Comparison of ENCODE assay signal across 8 cellular contexts in genomic region chr1:179002552-179003345, GRCh38. TPM values are rescaled to one million over a fixed set of nuclear protein-coding genes. Genes with fewer than 3 reads are reported as not detected.
DNase-seq lines count a peak whose midpoint lies in the region; ATAC-seq and TF ChIP-seq lines count a peak whose summit lies in the region.

No MANE protein-coding gene starts in this region.

- H3K4me3 Mint-ChIP-seq in WTC11, result peak overlapping the region; percentile 51

- CTCF ChIA-PET in WTC11 (lab: Charles Lee), result interaction anchor here (0.6 to 2.8 kb wide), 92 partner anchors 9 to 910 kb away, joined by 3 to 86 read pairs (median 5); partner anchors contain the start of genes ANGPTL1, RALGPS2 and TEX35

- H3K4me1 Mint-ChIP-seq in WTC11, result peaks cover 10% of the 10 kb centered on the region

- peak; percentile 94 for TF ChIP-seq CTCF in WTC11 (IDR thresholded peaks at IDR 0.05)

- H3K27me3 Mint-ChIP-seq in WTC11 (ENCODE audit: low read depth), result no peaks in the 10 kb centered on the region; the same call in 1 of the 2 replicates

- DNase-seq in DMS 273 (lab: John Stamatoyannopoulos, UW; ENCODE audit: unreplicated experiment), result peak; percentile 89
- no peak for DNase-seq in DMS 273 treated with DMSO at 0.1 percent for 48 hours (lab: John Stamatoyannopoulos, UW)
- peak; percentile 40 for DNase-seq in NCI-H2171 (lab: John Stamatoyannopoulos, UW)
- DNase-seq in WTC11 (ENCODE audit: low spot score), result peak; percentile 97
- peak; percentile 38 for DNase-seq in central memory CD4-positive, alpha-beta T cell
- peak; percentile 77 for DNase-seq in left lobe of liver (ENCODE audit: low spot score)
- peak; percentile 38 for DNase-seq in stimulated activated CD4-positive, alpha-beta T cell treated with anti-CD3 and anti-CD28 coated beads, Interleukin-2, amount 100 ng/mL, for 4 hours (ENCODE audit: low read depth)

- H3K27ac Mint-ChIP-seq in WTC11, result peak overlapping the region; percentile 71; the same call in 1 of the 2 replicates

- no peaks in the 10 kb centered on the region for H3K36me3 Mint-ChIP-seq in WTC11

- no peaks in the 10 kb centered on the region for H3K9me3 Mint-ChIP-seq in WTC11

- POLR2A ChIA-PET in WTC11 (lab: Charles Lee), result interaction anchor here (0.8 to 1.5 kb wide), 2 partner anchors 278 to 461 kb away, joined by 3 to 6 read pairs; partner anchors contain the start of gene RALGPS2

- ATAC-seq in HG02798 (IDR thresholded peaks at IDR 0.05; ENCODE audit: poor library complexity, unreplicated experiment) (peak; percentile 85), WTC11 (peak; percentile 97), left lobe of liver (peak; percentile 91)

TF ChIP-seq in WTC11, 78 proteins besides CTCF, POLR2A, EP300 and RAD21:
- TF ChIP-seq ETV6 (CRISPR knock-in tag; IDR thresholded peaks at IDR 0.05), result peak; percentile 17; the same call in 1 of the 2 replicates
- no peak for TF ChIP-seq GRHL2 (CRISPR knock-in tag; IDR thresholded peaks at IDR 0.05; ENCODE audit: insufficient replicate concordance, severe bottlenecking)
TF ChIP-seq in WTC11: peak in this region for 1.

RNA-seq across cellular contexts. Expression of gene FAM20B, which starts 22.9 kb away (rescaled TPM):
- total RNA-seq in WTC11 (2021), result 36.1 to 37.6 TPM (median 36.7 TPM) in 3 replicates
- 19.9 TPM for total RNA-seq in left lobe of liver
